ENCODE assay signal across 19 cellular contexts in genomic region chr15:72907733-72908132, GRCh38.
A peak's percentile ranks its signal among the peaks of the same experiment; 100 is the strongest.
DNase-seq lines count a peak whose midpoint lies in the region; ATAC-seq and TF ChIP-seq lines count a peak whose summit lies in the region.
"Had no signal": no experiment of that assay in that cellular context is flagged by ENCODE, and none has a peak within 500 bp of the region (broad histone marks: within the 10 kb centered on the region; RNA-seq: fewer than 3 reads in every experiment).

No MANE protein-coding gene starts in this region.

- TF ChIP-seq CTCF in SK-N-SH (IDR thresholded peaks at IDR 0.05), result no peak
- TF ChIP-seq CTCF in fibroblast of villous mesenchyme (IDR thresholded peaks at IDR 0.05; ENCODE audit: insufficient read depth, low read depth, low read length), result no peak
- no peak for TF ChIP-seq CTCF in retinal pigment epithelial cell (conservative IDR thresholded peaks at IDR 0.05; ENCODE audit: low read depth, low read length)

- TF ChIP-seq EP300 in SK-N-SH (IDR thresholded peaks at IDR 0.05; ENCODE audit: borderline replicate concordance in 1 of 2, low read depth in 1 of 2, low read length in 1 of 2), result no peak

- H3K9ac ChIP-seq in SK-N-SH, result no peak overlapping the region

- no peak overlapping the region for H3K4me3 ChIP-seq in SK-N-SH (ENCODE audit: low read depth in 2 of 2, low read length in 1 of 2)
- no peak overlapping the region for H3K4me3 ChIP-seq in fibroblast of villous mesenchyme (ENCODE audit: low read depth, low read length)
- H3K4me3 ChIP-seq in retinal pigment epithelial cell (ENCODE audit: low read length), result no peak overlapping the region
- H3K4me3 ChIP-seq: GM12878 had no signal

- H3K9me2 ChIP-seq in SK-N-SH, result no peaks in the 10 kb centered on the region

- no peaks in the 10 kb centered on the region for H3K36me3 ChIP-seq in SK-N-SH (replicated peaks in 1 of 2; ENCODE audit: control insufficient read depth in 1 of 2, insufficient read depth in 2 of 2, low read length in 1 of 2)

- no peaks in the 10 kb centered on the region for H3K9me3 ChIP-seq in SK-N-SH

- H4K20me1 ChIP-seq in SK-N-SH (ENCODE audit: insufficient read depth), result no peaks in the 10 kb centered on the region

- no peaks in the 10 kb centered on the region; the same call in 1 of the 2 replicates for H3K27me3 ChIP-seq in SK-N-SH (ENCODE audit: insufficient read depth)

- H3K27ac ChIP-seq in SK-N-SH (ENCODE audit: low read depth in 2 of 2, low read length in 1 of 2), result no peak overlapping the region

- H3K4me1 ChIP-seq in SK-N-SH (ENCODE audit: control insufficient read depth in 1 of 2, insufficient read depth in 2 of 2, low read depth in 1 of 2, low read length in 1 of 2), result peaks cover 0 to 2% of the 10 kb centered on the region in 2 experiments; a peak in 1 of 4 replicates

- POLR2A ChIA-PET in SK-N-SH (lab: Yijun Ruan, JAX), result no interaction called here

- ATAC-seq in SK-N-SH treated with all-trans-retinoic acid at 6 μM for 48 hours (no peak), HG03097 (IDR thresholded peaks at IDR 0.05; ENCODE audit: low FRiP score, unreplicated experiment) (no peak)
- ATAC-seq: GM12878; stimulated activated naive CD8-positive, alpha-beta T cell treated with anti-CD3 and anti-CD28 coated beads, Interleukin-15, Interleukin-2, amounts not matched to agents 100 U/mL and 50 U/mL, for 24 hours had no signal

- no peak overlapping the region for H2AFZ ChIP-seq in SK-N-SH (ENCODE audit: low read depth)

- H3F3A ChIP-seq in SK-N-SH (replicated peaks; ENCODE audit: insufficient read depth), result no peaks in the 10 kb centered on the region

- CTCF ChIA-PET in SK-N-SH (lab: Yijun Ruan, JAX), result no interaction called here

- no peak for TF ChIP-seq RAD21 in SK-N-SH (IDR thresholded peaks at IDR 0.05; ENCODE audit: low read length)

- peak; percentile 47 for DNase-seq in SK-N-SH
- peak; percentile 53 for DNase-seq in NCI-H524 treated with DMSO at 0.1 percent for 48 hours (lab: John Stamatoyannopoulos, UW)
- DNase-seq in fibroblast of villous mesenchyme (ENCODE audit: low read depth), result peak; percentile 23
- DNase-seq in retinal pigment epithelial cell (ENCODE audit: low read depth), result peak; percentile 19
- DNase-seq in SW 1271 (lab: John Stamatoyannopoulos, UW), result no peak
- DNase-seq in RKO (ENCODE audit: low spot score), result no peak
- DNase-seq: activated CD4-positive, alpha-beta T cell treated with anti-CD3 and anti-CD28 coated beads for 4 hours; activated CD8-positive, alpha-beta memory T cell treated with anti-CD3 and anti-CD28 coated beads, Interleukin-2, amount 50 U/mL, for 4 hours; activated naive CD4-positive, alpha-beta T cell treated with anti-CD3 and anti-CD28 coated beads, Interleukin-2, amount 10 ng/mL, durations not matched to agents 7 days and 5 days; CD8-positive, alpha-beta memory T cell; effector CD4-positive, alpha-beta T cell; foreskin fibroblast; H9; IMR-90; naive B cell; stimulated activated naive CD8-positive, alpha-beta T cell treated with anti-CD3 and anti-CD28 coated beads, Interleukin-15, Interleukin-2, amounts not matched to agents 100 U/mL and 50 U/mL, for 24 hours had no signal

- no peak overlapping the region for H3K4me2 ChIP-seq in SK-N-SH

- WGBS in SK-N-SH (ENCODE audit: low lambda C conversion rate), result 23% methylated on average over 1 of the region's 1 CpG

- no peaks in the 10 kb centered on the region for H3K79me2 ChIP-seq in SK-N-SH (ENCODE audit: insufficient read depth)

TF ChIP-seq in SK-N-SH, 30 proteins besides CTCF, POLR2A, EP300 and RAD21:
- TF ChIP-seq GATA2 (CRISPR knock-in tag; IDR thresholded peaks at IDR 0.05), result no peak
- TF ChIP-seq RFX5 (IDR thresholded peaks at IDR 0.05; ENCODE audit: low read length), result no peak
- no peak for TF ChIP-seq MEF2A (IDR thresholded peaks at IDR 0.05; ENCODE audit: borderline replicate concordance, low read depth)
- no peak for TF ChIP-seq RCOR1 (IDR thresholded peaks at IDR 0.05; ENCODE audit: low read length)
- TF ChIP-seq FOXM1 (IDR thresholded peaks at IDR 0.05; ENCODE audit: low read depth), result no peak
- no peak for TF ChIP-seq EZH2phosphoT487 (IDR thresholded peaks at IDR 0.05; ENCODE audit: borderline replicate concordance, low read depth)
- TF ChIP-seq, protein P1, sequence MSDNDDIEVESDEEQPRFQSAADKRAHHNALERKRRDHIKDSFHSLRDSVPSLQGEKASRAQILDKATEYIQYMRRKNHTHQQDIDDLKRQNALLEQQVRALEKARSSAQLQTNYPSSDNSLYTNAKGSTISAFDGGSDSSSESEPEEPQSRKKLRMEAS (IDR thresholded peaks at IDR 0.05; ENCODE audit: low read depth), result no peak
- TF ChIP-seq, protein P2, sequence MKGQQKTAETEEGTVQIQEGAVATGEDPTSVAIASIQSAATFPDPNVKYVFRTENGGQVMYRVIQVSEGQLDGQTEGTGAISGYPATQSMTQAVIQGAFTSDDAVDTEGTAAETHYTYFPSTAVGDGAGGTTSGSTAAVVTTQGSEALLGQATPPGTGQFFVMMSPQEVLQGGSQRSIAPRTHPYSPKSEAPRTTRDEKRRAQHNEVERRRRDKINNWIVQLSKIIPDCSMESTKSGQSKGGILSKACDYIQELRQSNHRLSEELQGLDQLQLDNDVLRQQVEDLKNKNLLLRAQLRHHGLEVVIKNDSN (IDR thresholded peaks at IDR 0.05; ENCODE audit: borderline replicate concordance, low read depth), result no peak
- TF ChIP-seq, protein P3, sequence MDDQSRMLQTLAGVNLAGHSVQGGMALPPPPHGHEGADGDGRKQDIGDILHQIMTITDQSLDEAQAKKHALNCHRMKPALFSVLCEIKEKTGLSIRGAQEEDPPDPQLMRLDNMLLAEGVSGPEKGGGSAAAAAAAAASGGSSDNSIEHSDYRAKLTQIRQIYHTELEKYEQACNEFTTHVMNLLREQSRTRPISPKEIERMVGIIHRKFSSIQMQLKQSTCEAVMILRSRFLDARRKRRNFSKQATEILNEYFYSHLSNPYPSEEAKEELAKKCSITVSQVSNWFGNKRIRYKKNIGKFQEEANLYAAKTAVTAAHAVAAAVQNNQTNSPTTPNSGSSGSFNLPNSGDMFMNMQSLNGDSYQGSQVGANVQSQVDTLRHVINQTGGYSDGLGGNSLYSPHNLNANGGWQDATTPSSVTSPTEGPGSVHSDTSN (IDR thresholded peaks at IDR 0.05), result no peak
- no peak for TF ChIP-seq FOSL2 (IDR thresholded peaks at IDR 0.05; ENCODE audit: borderline replicate concordance, low read depth)
- TF ChIP-seq SMC3 (IDR thresholded peaks at IDR 0.05; ENCODE audit: low read depth, low read length), result no peak
- no peak for TF ChIP-seq SIN3A (IDR thresholded peaks at IDR 0.05; ENCODE audit: borderline replicate concordance, low read depth, low read length)
- no peak for TF ChIP-seq RXRA (IDR thresholded peaks at IDR 0.05; ENCODE audit: borderline replicate concordance, low read depth)
- no peak for TF ChIP-seq TEAD4 (IDR thresholded peaks at IDR 0.05; ENCODE audit: borderline replicate concordance, insufficient read depth)
- no peak for TF ChIP-seq FOXJ3 (CRISPR knock-in tag; IDR thresholded peaks at IDR 0.05)
- TF ChIP-seq NFIC (IDR thresholded peaks at IDR 0.05; ENCODE audit: borderline replicate concordance), result no peak
- no peak for TF ChIP-seq GABPA (IDR thresholded peaks at IDR 0.05; ENCODE audit: low read depth)
TF ChIP-seq in SK-N-SH: peak in this region for 0.

TF ChIP-seq in SK-N-SH treated with all-trans-retinoic acid at 6 μM for 48 hours, 23 proteins besides CTCF, POLR2A, EP300 and RAD21:
- TF ChIP-seq RARB (CRISPR knock-in tag; IDR thresholded peaks at IDR 0.05) (no peak), OSR1 (CRISPR knock-in tag; IDR thresholded peaks at IDR 0.05) (no peak), ZC3H10 (CRISPR knock-in tag; IDR thresholded peaks at IDR 0.05) (no peak), ZNF565 (CRISPR knock-in tag; conservative IDR thresholded peaks at IDR 0.05; ENCODE audit: low read depth) (no peak), TOX (CRISPR knock-in tag; IDR thresholded peaks at IDR 0.05; ENCODE audit: borderline replicate concordance) (no peak), BACH2 (CRISPR knock-in tag; IDR thresholded peaks at IDR 0.05; ENCODE audit: borderline replicate concordance) (no peak), ZNF70 (CRISPR knock-in tag; IDR thresholded peaks at IDR 0.05) (no peak), GLIS3 (CRISPR knock-in tag; IDR thresholded peaks at IDR 0.05) (no peak)
- TF ChIP-seq, protein P4, sequence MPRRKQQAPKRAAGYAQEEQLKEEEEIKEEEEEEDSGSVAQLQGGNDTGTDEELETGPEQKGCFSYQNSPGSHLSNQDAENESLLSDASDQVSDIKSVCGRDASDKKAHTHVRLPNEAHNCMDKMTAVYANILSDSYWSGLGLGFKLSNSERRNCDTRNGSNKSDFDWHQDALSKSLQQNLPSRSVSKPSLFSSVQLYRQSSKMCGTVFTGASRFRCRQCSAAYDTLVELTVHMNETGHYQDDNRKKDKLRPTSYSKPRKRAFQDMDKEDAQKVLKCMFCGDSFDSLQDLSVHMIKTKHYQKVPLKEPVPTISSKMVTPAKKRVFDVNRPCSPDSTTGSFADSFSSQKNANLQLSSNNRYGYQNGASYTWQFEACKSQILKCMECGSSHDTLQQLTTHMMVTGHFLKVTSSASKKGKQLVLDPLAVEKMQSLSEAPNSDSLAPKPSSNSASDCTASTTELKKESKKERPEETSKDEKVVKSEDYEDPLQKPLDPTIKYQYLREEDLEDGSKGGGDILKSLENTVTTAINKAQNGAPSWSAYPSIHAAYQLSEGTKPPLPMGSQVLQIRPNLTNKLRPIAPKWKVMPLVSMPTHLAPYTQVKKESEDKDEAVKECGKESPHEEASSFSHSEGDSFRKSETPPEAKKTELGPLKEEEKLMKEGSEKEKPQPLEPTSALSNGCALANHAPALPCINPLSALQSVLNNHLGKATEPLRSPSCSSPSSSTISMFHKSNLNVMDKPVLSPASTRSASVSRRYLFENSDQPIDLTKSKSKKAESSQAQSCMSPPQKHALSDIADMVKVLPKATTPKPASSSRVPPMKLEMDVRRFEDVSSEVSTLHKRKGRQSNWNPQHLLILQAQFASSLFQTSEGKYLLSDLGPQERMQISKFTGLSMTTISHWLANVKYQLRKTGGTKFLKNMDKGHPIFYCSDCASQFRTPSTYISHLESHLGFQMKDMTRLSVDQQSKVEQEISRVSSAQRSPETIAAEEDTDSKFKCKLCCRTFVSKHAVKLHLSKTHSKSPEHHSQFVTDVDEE (CRISPR knock-in tag; IDR thresholded peaks at IDR 0.05), result no peak

Comparison
In these comparisons a context has a peak if more than half of its experiments do, and no peak if none do; other contexts are left out.
1. DNase-seq: peak in SK-N-SH (single experiment), NCI-H524 treated with DMSO at 0.1 percent for 48 hours (single experiment), fibroblast of villous mesenchyme (single experiment) and retinal pigment epithelial cell (single experiment); none in SW 1271 (0 of 2) and RKO (single experiment).